8 cellular contexts compared by ENCODE assay signal in the genomic region with DNA sequence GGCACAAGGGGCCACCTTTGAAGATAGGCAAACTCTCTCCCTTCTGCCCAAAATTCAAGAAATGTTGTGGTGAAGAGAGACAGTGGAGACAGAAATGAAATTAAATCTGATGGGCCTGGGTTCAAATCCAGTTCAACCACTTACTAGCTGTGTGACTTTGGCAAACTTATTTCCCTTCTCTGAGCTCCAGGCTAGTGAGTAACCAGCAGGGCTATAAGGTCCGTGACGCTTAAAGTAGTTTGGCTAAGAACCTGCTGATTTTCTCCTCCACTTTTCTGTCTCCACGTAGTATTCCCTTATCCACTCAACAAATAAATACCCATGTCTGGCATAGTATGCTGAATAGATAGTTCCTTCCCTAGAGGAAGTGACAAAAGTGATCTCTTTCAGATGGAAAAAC. TPM values are rescaled to one million over a fixed set of nuclear protein-coding genes. Genes with fewer than 3 reads are reported as not detected.
A peak's percentile ranks its signal among the peaks of the same experiment; 100 is the strongest.
DNase-seq lines count a peak whose midpoint lies in the region; ATAC-seq and TF ChIP-seq lines count a peak whose summit lies in the region.

No MANE protein-coding gene starts in this region.

- H3K27ac Mint-ChIP-seq in naive B cell = peak overlapping the region; percentile 83 to 95 (median 92)

- H3K36me3 ChIP-seq in BE2C (peaks cover 17% of the 10 kb centered on the region), mammary epithelial cell (ENCODE audit: insufficient read depth, low read length) (peaks cover 18% of the 10 kb centered on the region)

- H3K4me1 ChIP-seq in BE2C (no peaks in the 10 kb centered on the region), mammary epithelial cell (ENCODE audit: insufficient read depth, low read length) (peaks cover 49% of the 10 kb centered on the region)

- peak overlapping the region; percentile 88 for H3K9ac ChIP-seq in mammary epithelial cell (ENCODE audit: insufficient read depth, low read length)

- DNase-seq in BE2C (no peak), LNCaP clone FGC (ENCODE audit: low read depth) (no peak), mammary epithelial cell (no peak), naive B cell (no peak), GF-D8 (lab: John Stamatoyannopoulos, UW) (no peak), NCI-H2029 (lab: John Stamatoyannopoulos, UW) (no peak)

- no peaks in the 10 kb centered on the region for H3K27me3 Mint-ChIP-seq in naive B cell

- H3K27ac ChIP-seq in mammary epithelial cell (ENCODE audit: insufficient read depth, low read depth, low read length) = peak overlapping the region; percentile 82

- TF ChIP-seq CTCF in BE2C (IDR thresholded peaks at IDR 0.05; ENCODE audit: low read depth, low read length) (no peak), LNCaP clone FGC (IDR thresholded peaks at IDR 0.05; ENCODE audit: control insufficient read depth, extremely low read depth, insufficient read depth) (no peak), mammary epithelial cell (conservative IDR thresholded peaks at IDR 0.05 in 1 of 2, IDR thresholded peaks at IDR 0.05 in 1 of 2; ENCODE audit: extremely low read depth in 1 of 2, insufficient read depth in 1 of 2, low read depth in 1 of 2, low read length in 2 of 2) (no peak)

- CTCF ChIA-PET in mammary epithelial cell (lab: Charles Lee; ENCODE audit: low non-redundant PET) = interaction anchor here (0.6 kb wide), 1 partner anchor 9 kb away, joined by 7 read pairs; no protein-coding TSS in a partner anchor

- WGBS in mammary epithelial cell (ENCODE audit: low coverage, missing lambda C conversion rate) = 28% methylated on average over 3 of the region's 3 CpGs

- H4K20me1 ChIP-seq in mammary epithelial cell (ENCODE audit: insufficient read depth, low read length) = no peaks in the 10 kb centered on the region

- peak overlapping the region; percentile 89 to 100 (median 96) for H3K4me3 Mint-ChIP-seq in naive B cell

- H3K4me1 Mint-ChIP-seq in naive B cell = peaks cover 58 to 82% (median 75%) of the 10 kb centered on the region in 3 donors

- peaks cover 14 to 16% of the 10 kb centered on the region in 2 donors for H3K36me3 Mint-ChIP-seq in naive B cell

- no peaks in the 10 kb centered on the region for H3K27me3 ChIP-seq in BE2C
- H3K27me3 ChIP-seq in mammary epithelial cell (ENCODE audit: insufficient read depth, low read length) = no peaks in the 10 kb centered on the region

- no peaks in the 10 kb centered on the region for H3K9me3 ChIP-seq in BE2C
- H3K9me3 ChIP-seq in mammary epithelial cell (replicated peaks; ENCODE audit: insufficient read depth, low read length) = no peaks in the 10 kb centered on the region

- in situ Hi-C loops in mammary epithelial cell (cut with MboI; ENCODE audit: low sequenced_read_pairs in 2 of 2) = loop anchor here in 1 of 2 donors (5.0 kb wide), 1 partner anchor 111 kb away; no protein-coding TSS in a partner anchor

- no peak for ATAC-seq in naive B cell (ENCODE audit: low read depth in 2 of 2)
- ATAC-seq in HG02870 (IDR thresholded peaks at IDR 0.05; ENCODE audit: unreplicated experiment) = no peak
- ATAC-seq in HG03432 (IDR thresholded peaks at IDR 0.05; ENCODE audit: unreplicated experiment) = no peak

- H3K4me3 ChIP-seq in BE2C (ENCODE audit: low read depth, low read length) (peak overlapping the region; percentile 77), LNCaP clone FGC (ENCODE audit: low read depth, low read length) (peak overlapping the region; percentile 77), mammary epithelial cell (replicated peaks in 1 of 3; ENCODE audit: insufficient read depth in 1 of 3, low read depth in 2 of 3, low read length in 3 of 3) (peak overlapping the region; percentile 69 to 87 (median 83))

- H3K79me2 ChIP-seq in mammary epithelial cell (ENCODE audit: insufficient read depth, low read length) = peaks cover 82% of the 10 kb centered on the region

- intact Hi-C loops in mammary epithelial cell (cut with micrococcal nuclease) = loop anchor here (1.0 to 5.0 kb wide), 3 partner anchors 7 to 101 kb away; no protein-coding TSS in a partner anchor

- no peak overlapping the region for H2AFZ ChIP-seq in mammary epithelial cell (ENCODE audit: low read depth, low read length)

- no TSS peak for BruUV-seq in mammary epithelial cell (replicated peaks; lab: Mats Ljungman, UMichigan)

- H3K4me2 ChIP-seq in mammary epithelial cell (ENCODE audit: insufficient read depth, low read depth, low read length) = peak overlapping the region; percentile 88

- dilution Hi-C loops in mammary epithelial cell (cut with HindIII; ENCODE audit: low sequenced_read_pairs) = no loop called here

- H3K9me3 Mint-ChIP-seq in naive B cell = no peaks in the 10 kb centered on the region

RNA-seq across cellular contexts. Expression of a gene that starts 1.9 kb away (rescaled TPM):
- 40.9 TPM for polyA plus RNA-seq in BE2C (2012; ENCODE audit: insufficient read depth, insufficient read length, low read depth)
- 100 to 1,000 TPM; 471 to 738 TPM for total RNA-seq in mammary epithelial cell
- 404 TPM for polyA plus RNA-seq in mammary epithelial cell
- 456 TPM for polyA minus RNA-seq in mammary epithelial cell
- 100 to 1,000 TPM in 1 of 6 donors, 10 to 100 TPM in 5; 58.4 to 125 (median 89.7) TPM for polyA plus RNA-seq in naive B cell (ENCODE audit: low read depth in 6 of 6)
